In the genomic region with DNA sequence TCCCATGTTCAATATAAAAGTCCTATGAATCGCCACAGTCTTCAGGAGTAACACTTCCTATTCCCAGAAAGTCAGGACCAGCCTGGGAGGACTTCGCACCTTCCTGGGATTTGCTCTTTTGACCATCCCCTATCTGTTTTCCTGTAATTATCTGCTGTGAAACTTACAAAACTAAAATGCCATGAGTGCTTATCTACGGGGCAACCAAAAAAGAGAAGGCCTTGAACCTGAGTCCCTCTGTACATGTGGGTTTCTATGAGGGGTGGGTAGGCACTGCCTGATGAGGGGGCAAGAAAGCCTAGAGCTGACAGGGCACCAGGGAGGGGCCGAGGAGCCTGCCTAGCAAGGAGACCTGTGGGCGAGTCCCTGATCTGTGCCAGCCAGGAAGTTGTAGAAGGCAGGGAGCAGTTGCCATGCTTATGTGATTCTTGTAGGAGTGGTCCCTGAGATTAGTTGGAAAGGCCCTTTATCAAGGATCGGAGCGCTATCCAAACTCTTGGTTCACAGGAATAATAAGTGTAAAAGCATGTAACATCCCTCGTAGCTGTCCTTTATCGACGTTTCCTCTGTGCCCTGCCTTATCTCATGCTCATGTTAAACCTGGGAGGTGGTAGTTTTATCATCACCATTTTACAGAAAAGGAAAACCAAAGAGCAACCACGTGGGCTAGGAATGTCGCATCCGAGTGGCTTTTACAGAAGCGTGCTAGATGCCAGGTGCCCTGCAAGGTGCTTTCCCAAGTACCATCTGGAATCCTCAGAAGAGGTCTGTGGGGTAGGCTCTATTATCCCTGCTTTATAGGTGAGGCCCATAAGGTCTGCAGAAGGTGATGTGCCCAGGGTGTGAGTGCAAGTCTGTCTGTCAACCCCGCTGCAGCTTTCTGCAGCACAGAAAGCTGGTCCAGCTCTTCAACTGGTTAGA, we compare ENCODE assay signal across 9 cellular contexts.
DNase-seq lines count a peak whose midpoint lies in the region; ATAC-seq and TF ChIP-seq lines count a peak whose summit lies in the region.
"Had no signal": no experiment of that assay in that cellular context is flagged by ENCODE, and none has a peak within 500 bp of the region (broad histone marks: within the 10 kb centered on the region; RNA-seq: fewer than 3 reads in every experiment).

No MANE protein-coding gene starts in this region.

- H3K27ac ChIP-seq in heart left ventricle, result peak overlapping the region in 6 of 12 donors; percentile 4 to 61 (median 40)
- H3K27ac ChIP-seq in urinary bladder (ENCODE audit: low read depth), result peak overlapping the region; percentile 69
- no peak overlapping the region for H3K27ac ChIP-seq in RWPE1

- H3K4me3 ChIP-seq in heart left ventricle (no peak overlapping the region), mucosa of descending colon (no peak overlapping the region), urinary bladder (ENCODE audit: low read depth, low read length) (no peak overlapping the region)

- H3K9me3 Mint-ChIP-seq in activated naive CD8-positive, alpha-beta T cell (ENCODE audit: low read depth), result peaks cover 4% of the 10 kb centered on the region

- H3K9me3 ChIP-seq in heart left ventricle, result no peaks in the 10 kb centered on the region
- no peaks in the 10 kb centered on the region for H3K9me3 ChIP-seq in mucosa of descending colon

- 70 to 76% (median 76%) methylated on average over 14 to 15 of the region's 15 CpGs for WGBS in heart left ventricle, 4 donors
- WGBS in urinary bladder, result 73% methylated on average over 15 of the region's 15 CpGs

- no peak for TF ChIP-seq POLR2A in heart left ventricle (IDR thresholded peaks at IDR 0.05)

- H3K4me3 Mint-ChIP-seq in activated naive CD8-positive, alpha-beta T cell, result peak overlapping the region; percentile 66

- TF ChIP-seq CTCF in heart left ventricle (IDR thresholded peaks at IDR 0.05) (no peak), mucosa of descending colon (IDR thresholded peaks at IDR 0.05) (no peak), RWPE1 (conservative IDR thresholded peaks at IDR 0.05; ENCODE audit: low read depth) (no peak)

- H3K27me3 ChIP-seq in heart left ventricle, result no peaks in the 10 kb centered on the region

- ATAC-seq in left cardiac atrium (peak in 1 of 2 donors; percentile 19), heart left ventricle (no peak), mucosa of descending colon (peak; percentile 76), SK-N-SH treated with all-trans-retinoic acid at 6 μM for 48 hours (no peak)

- H3K4me1 ChIP-seq in heart left ventricle (peaks cover 6 to 75% (median 47%) of the 10 kb centered on the region in 12 donors), mucosa of descending colon (ENCODE audit: low read depth) (peaks cover 36% of the 10 kb centered on the region), urinary bladder (ENCODE audit: insufficient read depth) (no peaks in the 10 kb centered on the region)

- no peaks in the 10 kb centered on the region for H3K27me3 Mint-ChIP-seq in activated naive CD8-positive, alpha-beta T cell

- H3K4me1 Mint-ChIP-seq in activated naive CD8-positive, alpha-beta T cell (ENCODE audit: low read depth), result peaks cover 89% of the 10 kb centered on the region

- CTCF ChIA-PET in RWPE1 (lab: Yijun Ruan, JAX), result interaction anchor here (0.7 kb wide), 1 partner anchor 174 kb away, joined by 4 read pairs; no protein-coding TSS in a partner anchor

- intact Hi-C loops in left cardiac atrium (cut with DNase I), result loop anchor here in 1 of 2 donors (5.0 kb wide), 1 partner anchor 105 kb away; no protein-coding TSS in a partner anchor
- intact Hi-C loops in heart left ventricle (cut with DNase I), result loop anchor here in 5 of 10 donors (5.0 to 10.0 kb wide), 3 partner anchors 97 to 113 kb away; partner anchors contain the start of gene B3GNT2 (in 4 of the 5)
- intact Hi-C loops in mucosa of descending colon (cut with DNase I, micrococcal nuclease), result no loop called here

- POLR2A ChIA-PET in RWPE1 (lab: Yijun Ruan, JAX; ENCODE audit: low non-redundant PET), result no interaction called here

- no peaks in the 10 kb centered on the region for H3K36me3 ChIP-seq in heart left ventricle
- H3K36me3 ChIP-seq in mucosa of descending colon (ENCODE audit: low read depth), result no peaks in the 10 kb centered on the region
- H3K36me3 ChIP-seq in urinary bladder (ENCODE audit: insufficient read depth), result no peaks in the 10 kb centered on the region

- H3K27ac Mint-ChIP-seq in activated naive CD8-positive, alpha-beta T cell, result peak overlapping the region; percentile 99

- peak; percentile 36 for DNase-seq in left cardiac atrium
- no peak for DNase-seq in heart left ventricle
- peak; percentile 75 to 79 (median 76) for DNase-seq in mucosa of descending colon
- no peak for DNase-seq in RWPE1 (ENCODE audit: low spot score)
- no peak for DNase-seq in iPS-NIHi11 (ENCODE audit: low spot score)
- DNase-seq: H7 had no signal

- no peaks in the 10 kb centered on the region for H3K36me3 Mint-ChIP-seq in activated naive CD8-positive, alpha-beta T cell

TF ChIP-seq in SK-N-SH treated with all-trans-retinoic acid at 6 μM for 48 hours, 23 proteins besides CTCF, POLR2A, EP300 and RAD21:
- TF ChIP-seq ZC3H10 (CRISPR knock-in tag; IDR thresholded peaks at IDR 0.05), result no peak
- TF ChIP-seq ZNF565 (CRISPR knock-in tag; conservative IDR thresholded peaks at IDR 0.05; ENCODE audit: low read depth), result no peak
- TF ChIP-seq ZFP30 (CRISPR knock-in tag; IDR thresholded peaks at IDR 0.05), result no peak
- no peak for TF ChIP-seq PPARA (CRISPR knock-in tag; IDR thresholded peaks at IDR 0.05; ENCODE audit: borderline replicate concordance)
- TF ChIP-seq BACH2 (CRISPR knock-in tag; IDR thresholded peaks at IDR 0.05; ENCODE audit: borderline replicate concordance), result no peak
- no peak for TF ChIP-seq ESRRG (CRISPR knock-in tag; IDR thresholded peaks at IDR 0.05)
- TF ChIP-seq ISL1 (CRISPR knock-in tag; IDR thresholded peaks at IDR 0.05), result no peak
- TF ChIP-seq, protein P1, sequence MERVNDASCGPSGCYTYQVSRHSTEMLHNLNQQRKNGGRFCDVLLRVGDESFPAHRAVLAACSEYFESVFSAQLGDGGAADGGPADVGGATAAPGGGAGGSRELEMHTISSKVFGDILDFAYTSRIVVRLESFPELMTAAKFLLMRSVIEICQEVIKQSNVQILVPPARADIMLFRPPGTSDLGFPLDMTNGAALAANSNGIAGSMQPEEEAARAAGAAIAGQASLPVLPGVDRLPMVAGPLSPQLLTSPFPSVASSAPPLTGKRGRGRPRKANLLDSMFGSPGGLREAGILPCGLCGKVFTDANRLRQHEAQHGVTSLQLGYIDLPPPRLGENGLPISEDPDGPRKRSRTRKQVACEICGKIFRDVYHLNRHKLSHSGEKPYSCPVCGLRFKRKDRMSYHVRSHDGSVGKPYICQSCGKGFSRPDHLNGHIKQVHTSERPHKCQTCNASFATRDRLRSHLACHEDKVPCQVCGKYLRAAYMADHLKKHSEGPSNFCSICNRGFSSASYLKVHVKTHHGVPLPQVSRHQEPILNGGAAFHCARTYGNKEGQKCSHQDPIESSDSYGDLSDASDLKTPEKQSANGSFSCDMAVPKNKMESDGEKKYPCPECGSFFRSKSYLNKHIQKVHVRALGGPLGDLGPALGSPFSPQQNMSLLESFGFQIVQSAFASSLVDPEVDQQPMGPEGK (CRISPR knock-in tag; IDR thresholded peaks at IDR 0.05; ENCODE audit: borderline replicate concordance), result no peak
- no peak for TF ChIP-seq TOX (CRISPR knock-in tag; IDR thresholded peaks at IDR 0.05; ENCODE audit: borderline replicate concordance)
- TF ChIP-seq ZNF8 (CRISPR knock-in tag; IDR thresholded peaks at IDR 0.05), result no peak
- TF ChIP-seq OSR1 (CRISPR knock-in tag; IDR thresholded peaks at IDR 0.05), result no peak
- no peak for TF ChIP-seq CREB5 (CRISPR knock-in tag; IDR thresholded peaks at IDR 0.05; ENCODE audit: low read depth)
- no peak for TF ChIP-seq ZFP3 (CRISPR knock-in tag; IDR thresholded peaks at IDR 0.05)
- no peak for TF ChIP-seq CSDC2 (CRISPR knock-in tag; IDR thresholded peaks at IDR 0.05)
- no peak for TF ChIP-seq ARNTL (CRISPR knock-in tag; IDR thresholded peaks at IDR 0.05; ENCODE audit: borderline replicate concordance, low read depth)

Comparison
In these comparisons a context has a peak if more than half of its experiments do, and no peak if none do; other contexts are left out.
1. DNase-seq: peak in left cardiac atrium (single experiment) and mucosa of descending colon (3 of 3); none in heart left ventricle (0 of 5), RWPE1 (single experiment) and iPS-NIHi11 (single experiment).